In the genomic region with DNA sequence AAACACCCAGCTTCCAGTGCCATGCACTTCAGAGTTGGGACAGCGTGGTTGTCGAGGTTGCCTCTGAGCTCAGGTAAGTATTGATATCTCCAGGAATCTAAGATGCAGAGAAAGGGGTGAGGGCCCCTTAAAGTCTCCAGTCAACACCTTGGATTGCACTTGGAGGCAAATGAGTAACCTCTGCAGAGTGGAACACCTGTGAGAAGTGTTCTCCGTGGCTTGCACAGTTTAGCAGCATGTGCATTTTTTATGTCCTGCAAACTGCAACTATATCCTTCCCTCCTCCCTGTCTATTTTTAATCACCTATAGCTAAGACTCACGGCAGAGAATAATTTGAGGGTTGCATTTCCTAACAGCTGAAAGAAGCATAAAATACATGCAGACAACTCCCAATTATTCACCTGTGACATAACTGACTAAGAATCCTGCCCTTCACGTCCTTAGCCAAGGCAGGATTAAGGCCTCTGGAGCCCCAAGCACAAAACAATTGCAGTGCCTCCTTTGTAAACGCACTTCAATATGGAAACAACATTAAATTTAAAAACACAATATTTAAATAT, we compare ENCODE assay signal across 16 cellular contexts. TPM values are rescaled to one million over a fixed set of nuclear protein-coding genes. Genes with fewer than 3 reads are reported as not detected.
"Had no signal": no experiment of that assay in that cellular context is flagged by ENCODE, and none has a peak within 500 bp of the region (broad histone marks: within the 10 kb centered on the region; RNA-seq: fewer than 3 reads in every experiment).

No MANE protein-coding gene starts in this region.

- H3K36me3 ChIP-seq: heart right ventricle, ovary, transverse colon had no signal

- H3K9me3 ChIP-seq: heart right ventricle, ovary, transverse colon had no signal

- H3K4me3 Mint-ChIP-seq: activated B cell treated with CpG ODN at 0.5 μM for 24 hours; activated CD8-positive, alpha-beta memory T cell treated with anti-CD3 and anti-CD28 coated beads, Interleukin-2, amount 10 ng/mL, durations not matched to agents 7 days and 5 days; activated naive CD8-positive, alpha-beta T cell; activated T-cell treated with anti-CD3 and anti-CD28 coated beads, Interleukin-2, amount 50 U/mL, for 4 hours; stimulated activated effector memory CD8-positive, alpha-beta T cell treated with anti-CD3 and anti-CD28 coated beads, Interleukin-12 subunit alpha, Interleukin-12 subunit beta, amount 100 ng/mL, for 72 hours; T-helper 17 cell had no signal

- H3K36me3 Mint-ChIP-seq: activated CD8-positive, alpha-beta memory T cell treated with anti-CD3 and anti-CD28 coated beads, Interleukin-2, amount 10 ng/mL, durations not matched to agents 7 days and 5 days; activated naive CD8-positive, alpha-beta T cell; stimulated activated effector memory CD8-positive, alpha-beta T cell treated with anti-CD3 and anti-CD28 coated beads, Interleukin-12 subunit alpha, Interleukin-12 subunit beta, amount 100 ng/mL, for 72 hours had no signal

- H3K27me3 ChIP-seq: ovary had no signal

- ATAC-seq: activated CD8-positive, alpha-beta memory T cell treated with anti-CD3 and anti-CD28 coated beads, Interleukin-2, amount 10 ng/mL, durations not matched to agents 7 days and 5 days; activated T-cell treated with anti-CD3 and anti-CD28 coated beads, Interleukin-2, amount 50 U/mL, for 4 hours; heart right ventricle; left lobe of liver; SK-N-SH treated with all-trans-retinoic acid at 6 μM for 48 hours; stimulated activated effector memory CD8-positive, alpha-beta T cell treated with anti-CD3 and anti-CD28 coated beads, Interleukin-12 subunit alpha, Interleukin-12 subunit beta, amount 100 ng/mL, for 72 hours; T-helper 17 cell had no signal

- H3K4me3 ChIP-seq: heart right ventricle, ovary, transverse colon had no signal

- DNase-seq: activated B cell treated with CpG ODN at 0.5 μM for 24 hours; activated CD4-positive, alpha-beta T cell treated with anti-CD3 and anti-CD28 coated beads, Interleukin-2, amount 50 U/mL, for 1 hour; activated CD8-positive, alpha-beta memory T cell treated with anti-CD3 and anti-CD28 coated beads, Interleukin-2, amount 10 ng/mL, durations not matched to agents 7 days and 5 days; activated gamma-delta T cell; activated T-cell treated with anti-CD3 and anti-CD28 coated beads, Interleukin-2, amount 50 U/mL, for 4 hours; amygdala; heart right ventricle; mesenchymal stem cell; ovary; small intestine; T-helper 17 cell; transverse colon had no signal

- H3K27ac Mint-ChIP-seq: activated B cell treated with CpG ODN at 0.5 μM for 24 hours; activated CD8-positive, alpha-beta memory T cell treated with anti-CD3 and anti-CD28 coated beads, Interleukin-2, amount 10 ng/mL, durations not matched to agents 7 days and 5 days; activated naive CD8-positive, alpha-beta T cell; stimulated activated effector memory CD8-positive, alpha-beta T cell treated with anti-CD3 and anti-CD28 coated beads, Interleukin-12 subunit alpha, Interleukin-12 subunit beta, amount 100 ng/mL, for 72 hours; T-helper 17 cell had no signal

- H3K27ac ChIP-seq: heart right ventricle, ovary had no signal

- H3K9me3 Mint-ChIP-seq: activated B cell treated with CpG ODN at 0.5 μM for 24 hours; activated T-cell treated with anti-CD3 and anti-CD28 coated beads, Interleukin-2, amount 50 U/mL, for 4 hours; stimulated activated effector memory CD8-positive, alpha-beta T cell treated with anti-CD3 and anti-CD28 coated beads, Interleukin-12 subunit alpha, Interleukin-12 subunit beta, amount 100 ng/mL, for 72 hours had no signal

RNA-seq across cellular contexts. Expression of gene ZNF385B, which starts 1.6 kb away (rescaled TPM):
- total RNA-seq: activated B cell treated with CpG ODN at 0.5 μM for 24 hours; activated CD8-positive, alpha-beta memory T cell treated with anti-CD3 and anti-CD28 coated beads, Interleukin-2, amount 10 ng/mL, durations not matched to agents 7 days and 5 days; T-helper 17 cell had no signal
